21 cellular contexts compared by ENCODE assay signal in genomic region chr2:84494070-84494469, GRCh38. TPM values are rescaled to one million over a fixed set of nuclear protein-coding genes. Genes with fewer than 3 reads are reported as not detected.
DNase-seq lines count a peak whose midpoint lies in the region; TF ChIP-seq lines count a peak whose summit lies in the region.
"Had no signal": no experiment of that assay in that cellular context is flagged by ENCODE, and none has a peak within 500 bp of the region (broad histone marks: within the 10 kb centered on the region; RNA-seq: fewer than 3 reads in every experiment).

No MANE protein-coding gene starts in this region.

- no peak for TF ChIP-seq EP300 in suprapubic skin (IDR thresholded peaks at IDR 0.05)

- peak; percentile 15 for DNase-seq in DMS53 (lab: John Stamatoyannopoulos, UW)
- no peak for DNase-seq in DMS53 treated with DMSO at 0.1 percent for 48 hours (lab: John Stamatoyannopoulos, UW; ENCODE audit: unreplicated experiment)
- DNase-seq in SK-MEL-5 (ENCODE audit: low read depth, low spot score), result peak; percentile 27
- peak; percentile 48 for DNase-seq in fibroblast of mammary gland (ENCODE audit: low read depth)
- DNase-seq in suprapubic skin (ENCODE audit: low spot score in 2 of 2), result no peak
- no peak for DNase-seq in NCI-H510A (lab: John Stamatoyannopoulos, UW)
- no peak for DNase-seq in NCI-H2227 (lab: John Stamatoyannopoulos, UW; ENCODE audit: unreplicated experiment)
- no peak for DNase-seq in activated CD4-positive, alpha-beta T cell treated with anti-CD3 and anti-CD28 coated beads for 1 hour
- DNase-seq: activated CD4-positive, alpha-beta T cell treated with anti-CD3 and anti-CD28 coated beads for 48 hours; DMS 273 treated with DMSO at 0.1 percent for 48 hours; effector CD8-positive, alpha-beta T cell; NCI-H1436 treated with DMSO at 0.1 percent for 48 hours; RPMI8226; small intestine; stimulated activated CD4-positive, alpha-beta T cell treated with anti-CD3 and anti-CD28 coated beads, Interleukin-2, amount 100 ng/mL, for 48 hours; stimulated activated naive CD8-positive, alpha-beta T cell treated with anti-CD3 and anti-CD28 coated beads, Interleukin-15, amount 100 ng/mL, for 72 hours; upper lobe of left lung had no signal

- no peaks in the 10 kb centered on the region for H3K9me3 ChIP-seq in suprapubic skin
- H3K9me3 ChIP-seq: HAP-1, upper lobe of left lung had no signal

- TF ChIP-seq POLR2A in suprapubic skin (IDR thresholded peaks at IDR 0.05), result no peak

- H3K27me3 ChIP-seq in suprapubic skin, result no peaks in the 10 kb centered on the region
- H3K27me3 ChIP-seq: hepatocyte, upper lobe of left lung had no signal

- no peaks in the 10 kb centered on the region for H3K36me3 ChIP-seq in suprapubic skin
- H3K36me3 ChIP-seq: HAP-1, upper lobe of left lung had no signal

- H3K4me1 ChIP-seq in suprapubic skin, result no peaks in the 10 kb centered on the region
- H3K4me1 ChIP-seq: HAP-1, upper lobe of left lung had no signal

- in situ Hi-C loops in SK-MEL-5 (cut with HindIII; ENCODE audit: low pct_unique_long_range_greater_than_20kb, low sequenced_read_pairs), result no loop called here

- TF ChIP-seq CTCF in fibroblast of mammary gland (conservative IDR thresholded peaks at IDR 0.05; ENCODE audit: control insufficient read depth, insufficient read depth, low read depth, low read length) (no peak), suprapubic skin (IDR thresholded peaks at IDR 0.05) (no peak)

- no peak overlapping the region for H3K27ac ChIP-seq in suprapubic skin
- H3K27ac ChIP-seq: 22Rv1, C4-2B, hepatocyte, upper lobe of left lung had no signal

- H3K4me3 ChIP-seq in fibroblast of mammary gland (ENCODE audit: control insufficient read depth, low read depth, low read length) (no peak overlapping the region), suprapubic skin (no peak overlapping the region)
- H3K4me3 ChIP-seq: HAP-1, hepatocyte, upper lobe of left lung had no signal

- WGBS in suprapubic skin, result 84% methylated on average over 4 of the region's 4 CpGs

RNA-seq across cellular contexts. Expression of gene DNAH6, which starts 22.2 kb away (rescaled TPM):
- 12.1 and 15.6 TPM in 2 replicates for total RNA-seq in SK-MEL-5 (2014; rRNA removed; shearing (Covaris generic))
- polyA plus RNA-seq in SK-MEL-5 (2015; cell fraction: cytosol; rRNA removed), result 7.5 and 9.3 TPM in 2 replicates
- polyA plus RNA-seq in SK-MEL-5 (2015; cell fraction: nucleus; rRNA removed), result 8.6 and 10.6 TPM in 2 replicates
- total RNA-seq in suprapubic skin, result 1 to 10 TPM in 1 of 4 donors, under 1 TPM in 3; 0.16 to 1.2 (median 0.47) TPM

RNA-seq across cellular contexts. Expression of gene SUCLG1, which starts 35.0 kb away (rescaled TPM):
- 184 and 194 TPM in 2 replicates for total RNA-seq in SK-MEL-5 (2014; rRNA removed; shearing (Covaris generic))
- 182 and 197 TPM in 2 replicates for polyA plus RNA-seq in SK-MEL-5 (2015; cell fraction: cytosol; rRNA removed)
- polyA plus RNA-seq in SK-MEL-5 (2015; cell fraction: nucleus; rRNA removed), result 134 and 144 TPM in 2 replicates
- total RNA-seq in suprapubic skin, result 10 to 100 TPM; 39.7 to 86.2 (median 71.5) TPM

Comparison
In these comparisons a context has a peak if more than half of its experiments do, and no peak if none do; other contexts are left out.
1. DNase-seq: peak in DMS53 (single experiment), SK-MEL-5 (single experiment) and fibroblast of mammary gland (single experiment); none in DMS53 treated with DMSO at 0.1 percent for 48 hours (single experiment), suprapubic skin (0 of 2), NCI-H510A (single experiment), NCI-H2227 (single experiment) and activated CD4-positive, alpha-beta T cell treated with anti-CD3 and anti-CD28 coated beads for 1 hour (single experiment).